1 cellular context compared by ENCODE assay signal in the genomic region with DNA sequence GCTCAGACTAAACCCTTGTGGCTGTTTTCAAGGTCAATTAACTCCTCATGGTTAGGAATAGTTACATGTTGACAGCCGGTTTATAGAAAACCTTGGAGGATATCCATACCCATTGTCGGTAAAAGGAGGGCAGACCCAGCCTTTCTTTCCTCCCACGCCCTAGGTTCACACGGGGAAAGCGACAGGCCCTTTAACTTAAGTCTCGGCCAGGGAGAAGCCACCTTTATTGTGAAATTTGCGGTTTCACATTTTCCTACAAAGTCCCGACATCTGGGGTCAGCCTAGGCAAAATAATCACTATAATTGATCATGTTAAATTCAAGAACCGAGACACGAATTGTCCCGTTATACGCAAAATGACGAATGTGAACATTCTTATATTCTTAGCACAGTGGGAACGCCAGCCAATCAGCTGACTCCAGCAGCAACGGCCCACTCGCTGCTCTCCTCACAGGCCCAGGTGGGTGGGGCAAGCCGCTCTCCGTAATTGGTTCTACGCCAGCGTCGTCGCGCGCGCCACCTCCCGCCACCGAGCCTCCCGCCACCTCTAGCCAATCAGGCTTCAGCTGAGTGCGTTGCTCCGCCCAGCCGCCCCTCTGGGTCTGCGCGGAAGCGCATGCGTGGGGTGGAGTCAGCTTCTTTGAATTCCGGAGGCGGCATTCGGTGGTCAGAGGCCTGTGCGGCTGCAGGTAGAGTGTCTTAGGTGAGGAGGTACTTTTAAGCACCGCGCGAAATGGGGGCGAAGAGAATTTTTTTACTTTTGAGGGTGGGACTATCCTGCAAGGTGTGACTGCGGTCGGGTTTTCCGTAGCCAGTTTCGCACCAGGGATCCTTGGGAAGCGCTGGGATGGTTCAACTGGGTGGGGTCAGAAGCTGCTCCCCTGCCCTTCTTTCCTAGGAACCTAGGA.
TF ChIP-seq lines count a peak whose summit lies in the region.

A gene with protein sequence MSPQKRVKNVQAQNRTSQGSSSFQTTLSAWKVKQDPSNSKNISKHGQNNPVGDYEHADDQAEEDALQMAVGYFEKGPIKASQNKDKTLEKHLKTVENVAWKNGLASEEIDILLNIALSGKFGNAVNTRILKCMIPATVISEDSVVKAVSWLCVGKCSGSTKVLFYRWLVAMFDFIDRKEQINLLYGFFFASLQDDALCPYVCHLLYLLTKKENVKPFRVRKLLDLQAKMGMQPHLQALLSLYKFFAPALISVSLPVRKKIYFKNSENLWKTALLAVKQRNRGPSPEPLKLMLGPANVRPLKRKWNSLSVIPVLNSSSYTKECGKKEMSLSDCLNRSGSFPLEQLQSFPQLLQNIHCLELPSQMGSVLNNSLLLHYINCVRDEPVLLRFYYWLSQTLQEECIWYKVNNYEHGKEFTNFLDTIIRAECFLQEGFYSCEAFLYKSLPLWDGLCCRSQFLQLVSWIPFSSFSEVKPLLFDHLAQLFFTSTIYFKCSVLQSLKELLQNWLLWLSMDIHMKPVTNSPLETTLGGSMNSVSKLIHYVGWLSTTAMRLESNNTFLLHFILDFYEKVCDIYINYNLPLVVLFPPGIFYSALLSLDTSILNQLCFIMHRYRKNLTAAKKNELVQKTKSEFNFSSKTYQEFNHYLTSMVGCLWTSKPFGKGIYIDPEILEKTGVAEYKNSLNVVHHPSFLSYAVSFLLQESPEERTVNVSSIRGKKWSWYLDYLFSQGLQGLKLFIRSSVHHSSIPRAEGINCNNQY (plus strand): TSS at position 659 of the 908 bp plus-strand sequence. CDS start 2,867 bp downstream, outside the sequence.

TF ChIP-seq in HepG2, 621 proteins besides CTCF, POLR2A, EP300 and RAD21 (continued from another document and continues in another):
- TF ChIP-seq MXI1 (IDR thresholded peaks at IDR 0.05; ENCODE audit: borderline replicate concordance, low read depth, low read length) = peak; percentile 48; the same call in 1 of the 3 replicates
- TF ChIP-seq, protein P1, sequence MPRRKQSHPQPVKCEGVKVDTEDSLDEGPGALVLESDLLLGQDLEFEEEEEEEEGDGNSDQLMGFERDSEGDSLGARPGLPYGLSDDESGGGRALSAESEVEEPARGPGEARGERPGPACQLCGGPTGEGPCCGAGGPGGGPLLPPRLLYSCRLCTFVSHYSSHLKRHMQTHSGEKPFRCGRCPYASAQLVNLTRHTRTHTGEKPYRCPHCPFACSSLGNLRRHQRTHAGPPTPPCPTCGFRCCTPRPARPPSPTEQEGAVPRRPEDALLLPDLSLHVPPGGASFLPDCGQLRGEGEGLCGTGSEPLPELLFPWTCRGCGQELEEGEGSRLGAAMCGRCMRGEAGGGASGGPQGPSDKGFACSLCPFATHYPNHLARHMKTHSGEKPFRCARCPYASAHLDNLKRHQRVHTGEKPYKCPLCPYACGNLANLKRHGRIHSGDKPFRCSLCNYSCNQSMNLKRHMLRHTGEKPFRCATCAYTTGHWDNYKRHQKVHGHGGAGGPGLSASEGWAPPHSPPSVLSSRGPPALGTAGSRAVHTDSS (CRISPR knock-in tag; conservative IDR thresholded peaks at IDR 0.05) = no peak
- TF ChIP-seq THYN1 (CRISPR knock-in tag; IDR thresholded peaks at IDR 0.05; ENCODE audit: borderline replicate concordance, low read depth) = no peak
- no peak for TF ChIP-seq PLRG1 (conservative IDR thresholded peaks at IDR 0.05)
- no peak for TF ChIP-seq ZMYM3 (CRISPR knock-in tag; IDR thresholded peaks at IDR 0.05)
- TF ChIP-seq ATF7-NPFF (CRISPR knock-in tag; IDR thresholded peaks at IDR 0.05; ENCODE audit: low read depth) = peak; percentile 56
- TF ChIP-seq, protein P2, sequence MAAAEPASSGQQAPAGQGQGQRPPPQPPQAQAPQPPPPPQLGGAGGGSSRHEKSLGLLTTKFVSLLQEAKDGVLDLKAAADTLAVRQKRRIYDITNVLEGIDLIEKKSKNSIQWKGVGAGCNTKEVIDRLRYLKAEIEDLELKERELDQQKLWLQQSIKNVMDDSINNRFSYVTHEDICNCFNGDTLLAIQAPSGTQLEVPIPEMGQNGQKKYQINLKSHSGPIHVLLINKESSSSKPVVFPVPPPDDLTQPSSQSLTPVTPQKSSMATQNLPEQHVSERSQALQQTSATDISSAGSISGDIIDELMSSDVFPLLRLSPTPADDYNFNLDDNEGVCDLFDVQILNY (CRISPR knock-in tag; conservative IDR thresholded peaks at IDR 0.05) = peak; percentile 86
- TF ChIP-seq, protein P3, sequence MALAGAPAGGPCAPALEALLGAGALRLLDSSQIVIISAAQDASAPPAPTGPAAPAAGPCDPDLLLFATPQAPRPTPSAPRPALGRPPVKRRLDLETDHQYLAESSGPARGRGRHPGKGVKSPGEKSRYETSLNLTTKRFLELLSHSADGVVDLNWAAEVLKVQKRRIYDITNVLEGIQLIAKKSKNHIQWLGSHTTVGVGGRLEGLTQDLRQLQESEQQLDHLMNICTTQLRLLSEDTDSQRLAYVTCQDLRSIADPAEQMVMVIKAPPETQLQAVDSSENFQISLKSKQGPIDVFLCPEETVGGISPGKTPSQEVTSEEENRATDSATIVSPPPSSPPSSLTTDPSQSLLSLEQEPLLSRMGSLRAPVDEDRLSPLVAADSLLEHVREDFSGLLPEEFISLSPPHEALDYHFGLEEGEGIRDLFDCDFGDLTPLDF (CRISPR knock-in tag; IDR thresholded peaks at IDR 0.05) = peak; percentile 90
- TF ChIP-seq, protein P4, sequence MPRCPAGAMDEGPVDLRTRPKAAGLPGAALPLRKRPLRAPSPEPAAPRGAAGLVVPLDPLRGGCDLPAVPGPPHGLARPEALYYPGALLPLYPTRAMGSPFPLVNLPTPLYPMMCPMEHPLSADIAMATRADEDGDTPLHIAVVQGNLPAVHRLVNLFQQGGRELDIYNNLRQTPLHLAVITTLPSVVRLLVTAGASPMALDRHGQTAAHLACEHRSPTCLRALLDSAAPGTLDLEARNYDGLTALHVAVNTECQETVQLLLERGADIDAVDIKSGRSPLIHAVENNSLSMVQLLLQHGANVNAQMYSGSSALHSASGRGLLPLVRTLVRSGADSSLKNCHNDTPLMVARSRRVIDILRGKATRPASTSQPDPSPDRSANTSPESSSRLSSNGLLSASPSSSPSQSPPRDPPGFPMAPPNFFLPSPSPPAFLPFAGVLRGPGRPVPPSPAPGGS (CRISPR knock-in tag; IDR thresholded peaks at IDR 0.05) = no peak
- TF ChIP-seq, protein P5, sequence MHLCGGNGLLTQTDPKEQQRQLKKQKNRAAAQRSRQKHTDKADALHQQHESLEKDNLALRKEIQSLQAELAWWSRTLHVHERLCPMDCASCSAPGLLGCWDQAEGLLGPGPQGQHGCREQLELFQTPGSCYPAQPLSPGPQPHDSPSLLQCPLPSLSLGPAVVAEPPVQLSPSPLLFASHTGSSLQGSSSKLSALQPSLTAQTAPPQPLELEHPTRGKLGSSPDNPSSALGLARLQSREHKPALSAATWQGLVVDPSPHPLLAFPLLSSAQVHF (CRISPR knock-in tag; IDR thresholded peaks at IDR 0.05) = no peak
- no peak for TF ChIP-seq SETDB1 (CRISPR knock-in tag; IDR thresholded peaks at IDR 0.05; ENCODE audit: borderline replicate concordance)
- TF ChIP-seq, protein P6, sequence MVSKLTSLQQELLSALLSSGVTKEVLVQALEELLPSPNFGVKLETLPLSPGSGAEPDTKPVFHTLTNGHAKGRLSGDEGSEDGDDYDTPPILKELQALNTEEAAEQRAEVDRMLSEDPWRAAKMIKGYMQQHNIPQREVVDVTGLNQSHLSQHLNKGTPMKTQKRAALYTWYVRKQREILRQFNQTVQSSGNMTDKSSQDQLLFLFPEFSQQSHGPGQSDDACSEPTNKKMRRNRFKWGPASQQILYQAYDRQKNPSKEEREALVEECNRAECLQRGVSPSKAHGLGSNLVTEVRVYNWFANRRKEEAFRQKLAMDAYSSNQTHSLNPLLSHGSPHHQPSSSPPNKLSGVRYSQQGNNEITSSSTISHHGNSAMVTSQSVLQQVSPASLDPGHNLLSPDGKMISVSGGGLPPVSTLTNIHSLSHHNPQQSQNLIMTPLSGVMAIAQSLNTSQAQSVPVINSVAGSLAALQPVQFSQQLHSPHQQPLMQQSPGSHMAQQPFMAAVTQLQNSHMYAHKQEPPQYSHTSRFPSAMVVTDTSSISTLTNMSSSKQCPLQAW (CRISPR knock-in tag; IDR thresholded peaks at IDR 0.05) = no peak
- no peak for TF ChIP-seq YY1 (IDR thresholded peaks at IDR 0.05; ENCODE audit: insufficient read depth, insufficient replicate concordance, low read depth, low read length)
- TF ChIP-seq, protein P7, sequence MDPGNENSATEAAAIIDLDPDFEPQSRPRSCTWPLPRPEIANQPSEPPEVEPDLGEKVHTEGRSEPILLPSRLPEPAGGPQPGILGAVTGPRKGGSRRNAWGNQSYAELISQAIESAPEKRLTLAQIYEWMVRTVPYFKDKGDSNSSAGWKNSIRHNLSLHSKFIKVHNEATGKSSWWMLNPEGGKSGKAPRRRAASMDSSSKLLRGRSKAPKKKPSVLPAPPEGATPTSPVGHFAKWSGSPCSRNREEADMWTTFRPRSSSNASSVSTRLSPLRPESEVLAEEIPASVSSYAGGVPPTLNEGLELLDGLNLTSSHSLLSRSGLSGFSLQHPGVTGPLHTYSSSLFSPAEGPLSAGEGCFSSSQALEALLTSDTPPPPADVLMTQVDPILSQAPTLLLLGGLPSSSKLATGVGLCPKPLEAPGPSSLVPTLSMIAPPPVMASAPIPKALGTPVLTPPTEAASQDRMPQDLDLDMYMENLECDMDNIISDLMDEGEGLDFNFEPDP (CRISPR knock-in tag; conservative IDR thresholded peaks at IDR 0.05) = no peak
- TF ChIP-seq SP4 (CRISPR knock-in tag; IDR thresholded peaks at IDR 0.05) = peak; percentile 94
- no peak for TF ChIP-seq ZNF607 (CRISPR knock-in tag; IDR thresholded peaks at IDR 0.05; ENCODE audit: borderline replicate concordance)
- no peak for TF ChIP-seq NONO (IDR thresholded peaks at IDR 0.05)
- TF ChIP-seq NONO (CRISPR knock-in tag; conservative IDR thresholded peaks at IDR 0.05) = no peak
- TF ChIP-seq, protein P8, sequence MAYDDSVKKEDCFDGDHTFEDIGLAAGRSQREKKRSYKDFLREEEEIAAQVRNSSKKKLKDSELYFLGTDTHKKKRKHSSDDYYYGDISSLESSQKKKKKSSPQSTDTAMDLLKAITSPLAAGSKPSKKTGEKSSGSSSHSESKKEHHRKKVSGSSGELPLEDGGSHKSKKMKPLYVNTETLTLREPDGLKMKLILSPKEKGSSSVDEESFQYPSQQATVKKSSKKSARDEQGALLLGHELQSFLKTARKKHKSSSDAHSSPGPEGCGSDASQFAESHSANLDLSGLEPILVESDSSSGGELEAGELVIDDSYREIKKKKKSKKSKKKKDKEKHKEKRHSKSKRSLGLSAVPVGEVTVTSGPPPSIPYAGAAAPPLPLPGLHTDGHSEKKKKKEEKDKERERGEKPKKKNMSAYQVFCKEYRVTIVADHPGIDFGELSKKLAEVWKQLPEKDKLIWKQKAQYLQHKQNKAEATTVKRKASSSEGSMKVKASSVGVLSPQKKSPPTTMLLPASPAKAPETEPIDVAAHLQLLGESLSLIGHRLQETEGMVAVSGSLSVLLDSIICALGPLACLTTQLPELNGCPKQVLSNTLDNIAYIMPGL (CRISPR knock-in tag; IDR thresholded peaks at IDR 0.05; ENCODE audit: borderline replicate concordance in 1 of 2, low read depth in 1 of 2) = no peak
- TF ChIP-seq ZNF577 (CRISPR knock-in tag; IDR thresholded peaks at IDR 0.05; ENCODE audit: borderline replicate concordance, low read depth) = no peak
- TF ChIP-seq, protein P9, sequence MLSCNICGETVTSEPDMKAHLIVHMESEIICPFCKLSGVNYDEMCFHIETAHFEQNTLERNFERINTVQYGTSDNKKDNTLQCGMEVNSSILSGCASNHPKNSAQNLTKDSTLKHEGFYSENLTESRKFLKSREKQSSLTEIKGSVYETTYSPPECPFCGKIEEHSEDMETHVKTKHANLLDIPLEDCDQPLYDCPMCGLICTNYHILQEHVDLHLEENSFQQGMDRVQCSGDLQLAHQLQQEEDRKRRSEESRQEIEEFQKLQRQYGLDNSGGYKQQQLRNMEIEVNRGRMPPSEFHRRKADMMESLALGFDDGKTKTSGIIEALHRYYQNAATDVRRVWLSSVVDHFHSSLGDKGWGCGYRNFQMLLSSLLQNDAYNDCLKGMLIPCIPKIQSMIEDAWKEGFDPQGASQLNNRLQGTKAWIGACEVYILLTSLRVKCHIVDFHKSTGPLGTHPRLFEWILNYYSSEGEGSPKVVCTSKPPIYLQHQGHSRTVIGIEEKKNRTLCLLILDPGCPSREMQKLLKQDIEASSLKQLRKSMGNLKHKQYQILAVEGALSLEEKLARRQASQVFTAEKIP (CRISPR knock-in tag; IDR thresholded peaks at IDR 0.05; ENCODE audit: borderline replicate concordance) = no peak
- no peak for TF ChIP-seq ZSCAN29 (CRISPR knock-in tag; conservative IDR thresholded peaks at IDR 0.05)
- no peak for TF ChIP-seq ZSCAN25 (CRISPR knock-in tag; IDR thresholded peaks at IDR 0.05)
- TF ChIP-seq, protein P10, sequence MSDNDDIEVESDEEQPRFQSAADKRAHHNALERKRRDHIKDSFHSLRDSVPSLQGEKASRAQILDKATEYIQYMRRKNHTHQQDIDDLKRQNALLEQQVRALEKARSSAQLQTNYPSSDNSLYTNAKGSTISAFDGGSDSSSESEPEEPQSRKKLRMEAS (IDR thresholded peaks at IDR 0.05) = peak; percentile 71
- TF ChIP-seq, protein P11, sequence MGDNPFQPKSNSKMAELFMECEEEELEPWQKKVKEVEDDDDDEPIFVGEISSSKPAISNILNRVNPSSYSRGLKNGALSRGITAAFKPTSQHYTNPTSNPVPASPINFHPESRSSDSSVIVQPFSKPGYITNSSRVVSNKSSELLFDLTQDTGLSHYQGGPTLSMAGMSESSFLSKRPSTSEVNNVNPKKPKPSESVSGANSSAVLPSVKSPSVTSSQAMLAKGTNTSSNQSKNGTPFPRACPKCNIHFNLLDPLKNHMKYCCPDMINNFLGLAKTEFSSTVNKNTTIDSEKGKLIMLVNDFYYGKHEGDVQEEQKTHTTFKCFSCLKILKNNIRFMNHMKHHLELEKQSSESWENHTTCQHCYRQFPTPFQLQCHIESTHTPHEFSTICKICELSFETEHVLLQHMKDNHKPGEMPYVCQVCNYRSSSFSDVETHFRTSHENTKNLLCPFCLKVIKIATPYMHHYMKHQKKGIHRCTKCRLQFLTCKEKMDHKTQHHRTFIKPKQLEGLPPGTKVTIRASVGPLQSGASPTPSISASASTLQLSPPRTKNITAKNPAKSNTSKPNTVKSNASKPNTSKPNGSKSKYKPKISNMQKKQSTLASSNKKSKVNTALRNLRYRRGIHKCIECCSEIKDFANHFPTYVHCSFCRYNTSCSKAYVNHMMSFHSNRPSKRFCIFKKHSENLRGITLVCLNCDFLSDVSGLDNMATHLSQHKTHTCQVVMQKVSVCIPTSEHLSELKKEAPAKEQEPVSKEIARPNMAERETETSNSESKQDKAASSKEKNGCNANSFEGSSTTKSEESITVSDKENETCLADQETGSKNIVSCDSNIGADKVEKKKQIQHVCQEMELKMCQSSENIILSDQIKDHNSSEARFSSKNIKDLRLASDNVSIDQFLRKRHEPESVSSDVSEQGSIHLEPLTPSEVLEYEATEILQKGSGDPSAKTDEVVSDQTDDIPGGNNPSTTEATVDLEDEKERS (CRISPR knock-in tag; IDR thresholded peaks at IDR 0.05) = no peak
- TF ChIP-seq ZBTB21 (CRISPR knock-in tag; IDR thresholded peaks at IDR 0.05) = no peak
- TF ChIP-seq ZNF724P (CRISPR knock-in tag; IDR thresholded peaks at IDR 0.05; ENCODE audit: borderline replicate concordance) = no peak
- TF ChIP-seq POLR2AphosphoS5 (IDR thresholded peaks at IDR 0.05; ENCODE audit: low read depth, low read length) = peak; percentile 84
- TF ChIP-seq ZNF570 (CRISPR knock-in tag; IDR thresholded peaks at IDR 0.05; ENCODE audit: borderline replicate concordance) = no peak
- TF ChIP-seq MAFG (CRISPR knock-in tag; IDR thresholded peaks at IDR 0.05) = no peak
- peak; percentile 56; the same call in 1 of the 2 replicates for TF ChIP-seq RFX5 (IDR thresholded peaks at IDR 0.05; ENCODE audit: low read depth, low read length)
- TF ChIP-seq PAF1 (CRISPR knock-in tag; IDR thresholded peaks at IDR 0.05) = no peak
- peak; percentile 43; the same call in 1 of the 2 replicates for TF ChIP-seq ZNF563 (CRISPR knock-in tag; IDR thresholded peaks at IDR 0.05)
